Comparison of ENCODE assay signal across 8 cellular contexts in the genomic region with DNA sequence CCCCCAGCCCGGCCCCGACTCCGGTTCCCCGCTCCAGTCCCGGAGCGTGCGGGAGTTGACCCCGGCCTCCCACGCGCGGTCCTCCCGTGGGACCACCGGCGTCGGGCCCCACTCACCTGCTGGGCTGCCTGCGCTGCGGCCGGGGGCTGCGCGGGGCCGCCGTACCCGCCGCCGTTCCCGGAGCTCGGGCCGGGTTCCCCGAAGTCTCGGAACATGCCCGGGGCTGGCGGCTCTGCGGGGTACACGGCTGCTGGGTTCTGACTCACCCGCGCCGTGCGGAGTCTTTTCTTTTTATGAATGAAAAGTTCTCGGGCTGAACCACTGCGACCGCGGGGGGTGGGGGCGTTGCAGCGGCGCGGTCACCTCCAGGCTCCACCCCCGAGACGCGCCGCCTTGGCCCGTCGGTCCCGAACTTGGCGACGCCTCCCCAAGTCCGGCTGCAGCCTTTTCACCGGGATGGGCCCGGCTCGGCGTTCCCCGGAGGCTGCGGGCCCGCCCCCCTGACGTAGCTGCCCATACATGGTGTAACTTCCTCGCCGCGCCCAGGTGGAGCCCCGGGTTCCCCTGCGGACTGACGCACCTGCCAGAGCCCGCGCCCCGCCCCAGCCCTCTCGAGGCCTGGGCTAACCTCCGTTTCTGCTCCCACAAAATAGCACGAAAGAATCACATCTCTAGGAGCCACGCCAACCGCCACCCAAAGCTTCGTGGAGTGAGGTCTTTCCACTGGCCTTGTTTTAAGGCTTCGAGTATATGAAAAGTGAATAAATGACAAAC. TPM values are rescaled to one million over a fixed set of nuclear protein-coding genes. Genes with fewer than 3 reads are reported as not detected.
A peak's percentile ranks its signal among the peaks of the same experiment; 100 is the strongest.
DNase-seq lines count a peak whose midpoint lies in the region; ATAC-seq and TF ChIP-seq lines count a peak whose summit lies in the region.

A gene (minus strand): TSS at position 264 of the 774 bp plus-strand sequence. CDS start 49 bp downstream, at position 215.

- H3K4me1 ChIP-seq in DND-41 (ENCODE audit: insufficient read depth, low read length) (peaks cover 23% of the 10 kb centered on the region), heart left ventricle (peaks cover 0 to 27% (median 18%) of the 10 kb centered on the region in 12 donors), upper lobe of right lung (peaks cover 18% of the 10 kb centered on the region)

- 0 out of 2 replicates have a peak, but pooled peaks cover 5% of the 10 kb centered on the region for H4K20me1 ChIP-seq in DND-41 (ENCODE audit: insufficient read depth, low read length)

- peak within 1 kb of the TSS; percentile 69 for H3K4me2 ChIP-seq in DND-41 (ENCODE audit: insufficient read depth, low read length)

- H3K9me3 ChIP-seq in DND-41 (ENCODE audit: insufficient read depth, low read length, severe bottlenecking) = no peaks in the 10 kb centered on the region
- no peaks in the 10 kb centered on the region for H3K9me3 ChIP-seq in heart left ventricle
- H3K9me3 ChIP-seq in upper lobe of right lung = no peaks in the 10 kb centered on the region

- H3K79me2 ChIP-seq in DND-41 (ENCODE audit: insufficient read depth, low read length) = no peaks in the 10 kb centered on the region

- peak within 1 kb of the TSS; percentile 41 for H2AFZ ChIP-seq in DND-41 (ENCODE audit: low read depth, low read length)

- TF ChIP-seq CTCF in DND-41 (IDR thresholded peaks at IDR 0.05; ENCODE audit: borderline replicate concordance, extremely low read depth, low read length, poor library complexity, severe bottlenecking) = no peak
- peak in 1 of 12 donors; percentile 17 for TF ChIP-seq CTCF in heart left ventricle (IDR thresholded peaks at IDR 0.05)
- peak; percentile 6 for TF ChIP-seq CTCF in upper lobe of right lung (IDR thresholded peaks at IDR 0.05)

- intact Hi-C loops in heart left ventricle (cut with DNase I) (no loop called here), posterior vena cava (cut with DNase I) (no loop called here), upper lobe of right lung (cut with DNase I) (no loop called here)

- DNase-seq in DND-41 (peak; percentile 63), SW480 (ENCODE audit: low spot score) (peak; percentile 99), heart left ventricle (peak; percentile 86 to 93 (median 89)), posterior vena cava (ENCODE audit: low spot score) (peak; percentile 97), upper lobe of right lung (peak; percentile 97)
- peak; percentile 95 for DNase-seq in activated naive CD8-positive, alpha-beta T cell treated with anti-CD3 and anti-CD28 coated beads, Interleukin-2, amount 50 U/mL, for 24 hours

- TF ChIP-seq POLR2A in heart left ventricle (IDR thresholded peaks at IDR 0.05) = peak in 1 of 2 donors; percentile 71

- 2 to 6% (median 2%) methylated on average over 31 to 80 of the region's 80 CpGs for WGBS in heart left ventricle, 4 donors

- ATAC-seq in DND-41 (ENCODE audit: insufficient read depth, low read depth) (peak; percentile 70), GM21529 (IDR thresholded peaks at IDR 0.05; ENCODE audit: unreplicated experiment) (peak; percentile 79), heart left ventricle (peak; percentile 77 to 96 (median 92)), upper lobe of right lung (peak; percentile 95)
- ATAC-seq in activated naive CD8-positive, alpha-beta T cell treated with anti-CD3 and anti-CD28 coated beads, Interleukin-2, amount 50 U/mL, for 24 hours = peak; percentile 90

- H3K9ac ChIP-seq in DND-41 (ENCODE audit: low read depth, low read length) = peak within 1 kb of the TSS; percentile 43

- H3K36me3 Mint-ChIP-seq in IgD-negative memory B cell = peaks cover 3% of the 10 kb centered on the region
- peaks cover 29% of the 10 kb centered on the region for H3K36me3 Mint-ChIP-seq in activated naive CD8-positive, alpha-beta T cell treated with anti-CD3 and anti-CD28 coated beads, Interleukin-2, amount 50 U/mL, for 24 hours (ENCODE audit: low read depth)

- no peaks in the 10 kb centered on the region for H3K36me3 ChIP-seq in DND-41 (ENCODE audit: insufficient read depth, low read length)
- H3K36me3 ChIP-seq in heart left ventricle = no peaks in the 10 kb centered on the region
- H3K36me3 ChIP-seq in upper lobe of right lung = no peaks in the 10 kb centered on the region

- H3K27ac Mint-ChIP-seq in IgD-negative memory B cell = peak within 1 kb of the TSS in 1 of 3 donors; percentile 46
- H3K27ac Mint-ChIP-seq in activated naive CD8-positive, alpha-beta T cell treated with anti-CD3 and anti-CD28 coated beads, Interleukin-2, amount 50 U/mL, for 24 hours = peak within 1 kb of the TSS; percentile 82

- H3K27me3 Mint-ChIP-seq in IgD-negative memory B cell = peaks cover 11% of the 10 kb centered on the region
- H3K27me3 Mint-ChIP-seq in activated naive CD8-positive, alpha-beta T cell treated with anti-CD3 and anti-CD28 coated beads, Interleukin-2, amount 50 U/mL, for 24 hours = peaks cover 6% of the 10 kb centered on the region

- H3K27me3 ChIP-seq in DND-41 (ENCODE audit: insufficient read depth, low read length, poor library complexity) (peaks cover 46% of the 10 kb centered on the region), heart left ventricle (peaks cover 0 to 15% (median 0%) of the 10 kb centered on the region in 9 donors), upper lobe of right lung (no peaks in the 10 kb centered on the region)

- H3K4me1 Mint-ChIP-seq in IgD-negative memory B cell = peaks cover 4 to 6% (median 5%) of the 10 kb centered on the region in 3 donors
- H3K4me1 Mint-ChIP-seq in activated naive CD8-positive, alpha-beta T cell treated with anti-CD3 and anti-CD28 coated beads, Interleukin-2, amount 50 U/mL, for 24 hours = peaks cover 44% of the 10 kb centered on the region

- peak within 1 kb of the TSS in 1 of 2 experiments; percentile 53; a peak in 2 of 4 replicates for H3K4me3 ChIP-seq in DND-41 (ENCODE audit: low read depth in 1 of 2, low read length in 2 of 2)
- peak within 1 kb of the TSS; percentile 41 to 81 (median 61) for H3K4me3 ChIP-seq in heart left ventricle
- peak within 1 kb of the TSS; percentile 65 for H3K4me3 ChIP-seq in upper lobe of right lung

- H3K9me3 Mint-ChIP-seq in IgD-negative memory B cell = no peaks in the 10 kb centered on the region
- H3K9me3 Mint-ChIP-seq in activated naive CD8-positive, alpha-beta T cell treated with anti-CD3 and anti-CD28 coated beads, Interleukin-2, amount 50 U/mL, for 24 hours = no peaks in the 10 kb centered on the region

- peak within 1 kb of the TSS; percentile 48 to 87 (median 76) for H3K4me3 Mint-ChIP-seq in IgD-negative memory B cell
- peak within 1 kb of the TSS; percentile 88 for H3K4me3 Mint-ChIP-seq in activated naive CD8-positive, alpha-beta T cell treated with anti-CD3 and anti-CD28 coated beads, Interleukin-2, amount 50 U/mL, for 24 hours

- H3K27ac ChIP-seq in DND-41 (ENCODE audit: low read length) (no peak within 1 kb of the TSS), heart left ventricle (peak within 1 kb of the TSS in 8 of 12 donors; percentile 20 to 82 (median 65)), upper lobe of right lung (peak within 1 kb of the TSS; percentile 55)

RNA-seq across cellular contexts. Expression of the gene that starts here (rescaled TPM):
- polyA plus RNA-seq in IgD-negative memory B cell (0.79 TPM), heart left ventricle (10 to 100 TPM in 1 of 2 donors, 1 to 10 TPM in 1; 1.2 to 48.1 TPM)
- total RNA-seq in heart left ventricle (10 to 100 TPM in 1 of 9 donors, 1 to 10 TPM in 6, under 1 TPM in 2; 0.22 to 13.7 (median 1.5) TPM), posterior vena cava (10 to 100 TPM in 1 of 2 donors, 1 to 10 TPM in 1; 7.4 to 38.7 TPM), upper lobe of right lung (3.9 TPM)
